1 cellular context compared by ENCODE assay signal in the genomic region with DNA sequence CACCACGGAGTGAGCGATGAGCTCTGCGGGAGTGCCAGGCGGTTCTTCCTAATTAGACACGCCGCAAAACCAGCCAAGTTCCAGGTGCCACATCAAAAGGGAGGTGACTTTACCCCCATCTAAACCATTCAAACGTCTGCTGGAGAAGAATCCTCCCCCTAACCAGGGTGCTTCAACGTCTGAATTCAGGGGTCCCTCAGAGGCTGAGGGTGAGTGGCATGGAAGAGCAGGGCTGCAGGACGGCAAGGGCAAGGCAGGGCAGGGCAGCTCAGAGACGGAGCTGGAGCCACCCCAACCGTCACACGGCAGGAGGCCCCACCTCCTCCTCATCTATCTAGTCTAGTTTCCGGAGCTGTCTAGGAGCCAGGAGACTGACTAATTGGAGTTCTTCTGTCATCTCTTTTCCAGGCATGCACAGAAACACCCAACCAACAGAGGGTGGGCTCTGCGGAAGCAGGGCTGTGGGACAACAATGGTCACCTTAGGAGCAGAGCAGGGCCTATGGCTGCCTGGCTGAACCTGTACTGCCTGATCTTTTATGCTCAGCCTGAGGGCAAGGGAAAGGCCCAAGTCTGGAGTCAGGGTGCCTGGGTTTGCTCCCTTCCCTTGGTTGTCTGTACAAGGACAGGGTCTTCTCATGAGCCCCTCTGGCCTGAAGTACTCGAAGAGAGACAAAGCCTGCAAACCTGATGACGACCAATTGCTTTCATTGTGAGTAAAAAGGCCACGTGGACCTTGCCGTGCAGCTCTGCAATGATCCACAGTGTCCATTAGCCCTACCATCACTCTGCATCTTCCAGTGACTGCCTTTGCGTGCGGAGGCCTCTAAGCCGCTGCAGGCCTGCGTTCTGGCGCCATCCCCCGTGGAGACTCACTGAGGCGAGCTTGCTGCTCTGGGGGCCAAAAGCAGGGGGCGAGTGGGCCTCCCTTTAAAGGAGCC.
TF ChIP-seq lines count a peak whose summit lies in the region.

No MANE protein-coding gene starts in this region.

TF ChIP-seq in K562, 482 proteins besides CTCF, POLR2A, EP300 and RAD21 (continued from another document and continues in another):
- TF ChIP-seq, protein P1, sequence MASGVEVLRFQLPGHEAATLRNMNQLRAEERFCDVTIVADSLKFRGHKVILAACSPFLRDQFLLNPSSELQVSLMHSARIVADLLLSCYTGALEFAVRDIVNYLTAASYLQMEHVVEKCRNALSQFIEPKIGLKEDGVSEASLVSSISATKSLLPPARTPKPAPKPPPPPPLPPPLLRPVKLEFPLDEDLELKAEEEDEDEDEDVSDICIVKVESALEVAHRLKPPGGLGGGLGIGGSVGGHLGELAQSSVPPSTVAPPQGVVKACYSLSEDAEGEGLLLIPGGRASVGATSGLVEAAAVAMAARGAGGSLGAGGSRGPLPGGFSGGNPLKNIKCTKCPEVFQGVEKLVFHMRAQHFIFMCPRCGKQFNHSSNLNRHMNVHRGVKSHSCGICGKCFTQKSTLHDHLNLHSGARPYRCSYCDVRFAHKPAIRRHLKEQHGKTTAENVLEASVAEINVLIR (CRISPR knock-in tag; IDR thresholded peaks at IDR 0.05) = no peak
- TF ChIP-seq ZNF79 (CRISPR knock-in tag; IDR thresholded peaks at IDR 0.05; ENCODE audit: low read depth) (no peak), TSC22D4 (tag; IDR thresholded peaks at IDR 0.05) (no peak), GABPB2 (CRISPR knock-in tag; conservative IDR thresholded peaks at IDR 0.05) (no peak), MYNN (IDR thresholded peaks at IDR 0.05) (peak; percentile 72; the same call in 1 of the 2 replicates), MYNN (CRISPR knock-in tag; IDR thresholded peaks at IDR 0.05) (no peak), ZNF146 (CRISPR knock-in tag; IDR thresholded peaks at IDR 0.05; ENCODE audit: unreplicated experiment) (no peak), U2AF1 (optimal IDR thresholded peaks at IDR 0.05; ENCODE audit: low read depth, low read length) (no peak), SIRT6 (IDR thresholded peaks at IDR 0.05; ENCODE audit: low read depth, low read length) (no peak), STAT5B (CRISPR knock-in tag; IDR thresholded peaks at IDR 0.05) (no peak), SAP30 (IDR thresholded peaks at IDR 0.05; ENCODE audit: borderline replicate concordance, insufficient read depth, low read depth, low read length, poor library complexity, severe bottlenecking) (peak; percentile 53), HNRNPLL (IDR thresholded peaks at IDR 0.05; ENCODE audit: low read depth, low read length, poor library complexity, severe bottlenecking) (no peak), CSDE1 (IDR thresholded peaks at IDR 0.05) (no peak), RCOR1 (IDR thresholded peaks at IDR 0.05; ENCODE audit: borderline replicate concordance in 1 of 2, low read depth in 2 of 2, low read length in 2 of 2) (peak in 1 of 2 experiments; percentile 57; a peak in 1 of 4 replicates), CHD2 (IDR thresholded peaks at IDR 0.05; ENCODE audit: low read depth, low read length) (no peak), ZKSCAN3 (CRISPR knock-in tag; IDR thresholded peaks at IDR 0.05) (no peak), RB1 (IDR thresholded peaks at IDR 0.05; ENCODE audit: low read depth) (no peak), OTX1 (CRISPR knock-in tag; IDR thresholded peaks at IDR 0.05) (no peak), RBM15 (IDR thresholded peaks at IDR 0.05; ENCODE audit: insufficient read depth, low read length) (no peak), NR2C2 (CRISPR knock-in tag; IDR thresholded peaks at IDR 0.05) (no peak), NR2C2 (tag; IDR thresholded peaks at IDR 0.05) (no peak), GABPA (tag; conservative IDR thresholded peaks at IDR 0.05; ENCODE audit: low read depth) (peak; percentile 54), NR4A1 (CRISPR knock-in tag; IDR thresholded peaks at IDR 0.05) (no peak), NR4A1 (tag; IDR thresholded peaks at IDR 0.05) (no peak), ZNF175 (CRISPR knock-in tag; IDR thresholded peaks at IDR 0.05; ENCODE audit: low read depth) (no peak), ZNF212 (CRISPR knock-in tag; IDR thresholded peaks at IDR 0.05) (no peak)
- TF ChIP-seq, protein P2, sequence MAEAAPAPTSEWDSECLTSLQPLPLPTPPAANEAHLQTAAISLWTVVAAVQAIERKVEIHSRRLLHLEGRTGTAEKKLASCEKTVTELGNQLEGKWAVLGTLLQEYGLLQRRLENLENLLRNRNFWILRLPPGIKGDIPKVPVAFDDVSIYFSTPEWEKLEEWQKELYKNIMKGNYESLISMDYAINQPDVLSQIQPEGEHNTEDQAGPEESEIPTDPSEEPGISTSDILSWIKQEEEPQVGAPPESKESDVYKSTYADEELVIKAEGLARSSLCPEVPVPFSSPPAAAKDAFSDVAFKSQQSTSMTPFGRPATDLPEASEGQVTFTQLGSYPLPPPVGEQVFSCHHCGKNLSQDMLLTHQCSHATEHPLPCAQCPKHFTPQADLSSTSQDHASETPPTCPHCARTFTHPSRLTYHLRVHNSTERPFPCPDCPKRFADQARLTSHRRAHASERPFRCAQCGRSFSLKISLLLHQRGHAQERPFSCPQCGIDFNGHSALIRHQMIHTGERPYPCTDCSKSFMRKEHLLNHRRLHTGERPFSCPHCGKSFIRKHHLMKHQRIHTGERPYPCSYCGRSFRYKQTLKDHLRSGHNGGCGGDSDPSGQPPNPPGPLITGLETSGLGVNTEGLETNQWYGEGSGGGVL (CRISPR knock-in tag; IDR thresholded peaks at IDR 0.05) = no peak
- TF ChIP-seq, protein P3, sequence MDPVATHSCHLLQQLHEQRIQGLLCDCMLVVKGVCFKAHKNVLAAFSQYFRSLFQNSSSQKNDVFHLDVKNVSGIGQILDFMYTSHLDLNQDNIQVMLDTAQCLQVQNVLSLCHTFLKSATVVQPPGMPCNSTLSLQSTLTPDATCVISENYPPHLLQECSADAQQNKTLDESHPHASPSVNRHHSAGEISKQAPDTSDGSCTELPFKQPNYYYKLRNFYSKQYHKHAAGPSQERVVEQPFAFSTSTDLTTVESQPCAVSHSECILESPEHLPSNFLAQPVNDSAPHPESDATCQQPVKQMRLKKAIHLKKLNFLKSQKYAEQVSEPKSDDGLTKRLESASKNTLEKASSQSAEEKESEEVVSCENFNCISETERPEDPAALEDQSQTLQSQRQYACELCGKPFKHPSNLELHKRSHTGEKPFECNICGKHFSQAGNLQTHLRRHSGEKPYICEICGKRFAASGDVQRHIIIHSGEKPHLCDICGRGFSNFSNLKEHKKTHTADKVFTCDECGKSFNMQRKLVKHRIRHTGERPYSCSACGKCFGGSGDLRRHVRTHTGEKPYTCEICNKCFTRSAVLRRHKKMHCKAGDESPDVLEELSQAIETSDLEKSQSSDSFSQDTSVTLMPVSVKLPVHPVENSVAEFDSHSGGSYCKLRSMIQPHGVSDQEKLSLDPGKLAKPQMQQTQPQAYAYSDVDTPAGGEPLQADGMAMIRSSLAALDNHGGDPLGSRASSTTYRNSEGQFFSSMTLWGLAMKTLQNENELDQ (CRISPR knock-in tag; IDR thresholded peaks at IDR 0.05; ENCODE audit: borderline replicate concordance) = no peak
- TF ChIP-seq, protein P4, sequence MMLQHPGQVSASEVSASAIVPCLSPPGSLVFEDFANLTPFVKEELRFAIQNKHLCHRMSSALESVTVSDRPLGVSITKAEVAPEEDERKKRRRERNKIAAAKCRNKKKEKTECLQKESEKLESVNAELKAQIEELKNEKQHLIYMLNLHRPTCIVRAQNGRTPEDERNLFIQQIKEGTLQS (IDR thresholded peaks at IDR 0.05) = no peak
- TF ChIP-seq, protein P4 (CRISPR knock-in tag; conservative IDR thresholded peaks at IDR 0.05) = no peak
- TF ChIP-seq, protein P5, sequence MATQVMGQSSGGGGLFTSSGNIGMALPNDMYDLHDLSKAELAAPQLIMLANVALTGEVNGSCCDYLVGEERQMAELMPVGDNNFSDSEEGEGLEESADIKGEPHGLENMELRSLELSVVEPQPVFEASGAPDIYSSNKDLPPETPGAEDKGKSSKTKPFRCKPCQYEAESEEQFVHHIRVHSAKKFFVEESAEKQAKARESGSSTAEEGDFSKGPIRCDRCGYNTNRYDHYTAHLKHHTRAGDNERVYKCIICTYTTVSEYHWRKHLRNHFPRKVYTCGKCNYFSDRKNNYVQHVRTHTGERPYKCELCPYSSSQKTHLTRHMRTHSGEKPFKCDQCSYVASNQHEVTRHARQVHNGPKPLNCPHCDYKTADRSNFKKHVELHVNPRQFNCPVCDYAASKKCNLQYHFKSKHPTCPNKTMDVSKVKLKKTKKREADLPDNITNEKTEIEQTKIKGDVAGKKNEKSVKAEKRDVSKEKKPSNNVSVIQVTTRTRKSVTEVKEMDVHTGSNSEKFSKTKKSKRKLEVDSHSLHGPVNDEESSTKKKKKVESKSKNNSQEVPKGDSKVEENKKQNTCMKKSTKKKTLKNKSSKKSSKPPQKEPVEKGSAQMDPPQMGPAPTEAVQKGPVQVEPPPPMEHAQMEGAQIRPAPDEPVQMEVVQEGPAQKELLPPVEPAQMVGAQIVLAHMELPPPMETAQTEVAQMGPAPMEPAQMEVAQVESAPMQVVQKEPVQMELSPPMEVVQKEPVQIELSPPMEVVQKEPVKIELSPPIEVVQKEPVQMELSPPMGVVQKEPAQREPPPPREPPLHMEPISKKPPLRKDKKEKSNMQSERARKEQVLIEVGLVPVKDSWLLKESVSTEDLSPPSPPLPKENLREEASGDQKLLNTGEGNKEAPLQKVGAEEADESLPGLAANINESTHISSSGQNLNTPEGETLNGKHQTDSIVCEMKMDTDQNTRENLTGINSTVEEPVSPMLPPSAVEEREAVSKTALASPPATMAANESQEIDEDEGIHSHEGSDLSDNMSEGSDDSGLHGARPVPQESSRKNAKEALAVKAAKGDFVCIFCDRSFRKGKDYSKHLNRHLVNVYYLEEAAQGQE (CRISPR knock-in tag; IDR thresholded peaks at IDR 0.05; ENCODE audit: low read depth) = no peak
- TF ChIP-seq, protein P6, sequence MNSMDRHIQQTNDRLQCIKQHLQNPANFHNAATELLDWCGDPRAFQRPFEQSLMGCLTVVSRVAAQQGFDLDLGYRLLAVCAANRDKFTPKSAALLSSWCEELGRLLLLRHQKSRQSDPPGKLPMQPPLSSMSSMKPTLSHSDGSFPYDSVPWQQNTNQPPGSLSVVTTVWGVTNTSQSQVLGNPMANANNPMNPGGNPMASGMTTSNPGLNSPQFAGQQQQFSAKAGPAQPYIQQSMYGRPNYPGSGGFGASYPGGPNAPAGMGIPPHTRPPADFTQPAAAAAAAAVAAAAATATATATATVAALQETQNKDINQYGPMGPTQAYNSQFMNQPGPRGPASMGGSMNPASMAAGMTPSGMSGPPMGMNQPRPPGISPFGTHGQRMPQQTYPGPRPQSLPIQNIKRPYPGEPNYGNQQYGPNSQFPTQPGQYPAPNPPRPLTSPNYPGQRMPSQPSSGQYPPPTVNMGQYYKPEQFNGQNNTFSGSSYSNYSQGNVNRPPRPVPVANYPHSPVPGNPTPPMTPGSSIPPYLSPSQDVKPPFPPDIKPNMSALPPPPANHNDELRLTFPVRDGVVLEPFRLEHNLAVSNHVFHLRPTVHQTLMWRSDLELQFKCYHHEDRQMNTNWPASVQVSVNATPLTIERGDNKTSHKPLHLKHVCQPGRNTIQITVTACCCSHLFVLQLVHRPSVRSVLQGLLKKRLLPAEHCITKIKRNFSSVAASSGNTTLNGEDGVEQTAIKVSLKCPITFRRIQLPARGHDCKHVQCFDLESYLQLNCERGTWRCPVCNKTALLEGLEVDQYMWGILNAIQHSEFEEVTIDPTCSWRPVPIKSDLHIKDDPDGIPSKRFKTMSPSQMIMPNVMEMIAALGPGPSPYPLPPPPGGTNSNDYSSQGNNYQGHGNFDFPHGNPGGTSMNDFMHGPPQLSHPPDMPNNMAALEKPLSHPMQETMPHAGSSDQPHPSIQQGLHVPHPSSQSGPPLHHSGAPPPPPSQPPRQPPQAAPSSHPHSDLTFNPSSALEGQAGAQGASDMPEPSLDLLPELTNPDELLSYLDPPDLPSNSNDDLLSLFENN (IDR thresholded peaks at IDR 0.05; ENCODE audit: low read depth in 2 of 2, low read length in 2 of 2) = no peak
- TF ChIP-seq, protein P7, sequence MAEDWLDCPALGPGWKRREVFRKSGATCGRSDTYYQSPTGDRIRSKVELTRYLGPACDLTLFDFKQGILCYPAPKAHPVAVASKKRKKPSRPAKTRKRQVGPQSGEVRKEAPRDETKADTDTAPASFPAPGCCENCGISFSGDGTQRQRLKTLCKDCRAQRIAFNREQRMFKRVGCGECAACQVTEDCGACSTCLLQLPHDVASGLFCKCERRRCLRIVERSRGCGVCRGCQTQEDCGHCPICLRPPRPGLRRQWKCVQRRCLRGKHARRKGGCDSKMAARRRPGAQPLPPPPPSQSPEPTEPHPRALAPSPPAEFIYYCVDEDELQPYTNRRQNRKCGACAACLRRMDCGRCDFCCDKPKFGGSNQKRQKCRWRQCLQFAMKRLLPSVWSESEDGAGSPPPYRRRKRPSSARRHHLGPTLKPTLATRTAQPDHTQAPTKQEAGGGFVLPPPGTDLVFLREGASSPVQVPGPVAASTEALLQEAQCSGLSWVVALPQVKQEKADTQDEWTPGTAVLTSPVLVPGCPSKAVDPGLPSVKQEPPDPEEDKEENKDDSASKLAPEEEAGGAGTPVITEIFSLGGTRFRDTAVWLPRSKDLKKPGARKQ (CRISPR knock-in tag; IDR thresholded peaks at IDR 0.05) = no peak
- TF ChIP-seq, protein P8, sequence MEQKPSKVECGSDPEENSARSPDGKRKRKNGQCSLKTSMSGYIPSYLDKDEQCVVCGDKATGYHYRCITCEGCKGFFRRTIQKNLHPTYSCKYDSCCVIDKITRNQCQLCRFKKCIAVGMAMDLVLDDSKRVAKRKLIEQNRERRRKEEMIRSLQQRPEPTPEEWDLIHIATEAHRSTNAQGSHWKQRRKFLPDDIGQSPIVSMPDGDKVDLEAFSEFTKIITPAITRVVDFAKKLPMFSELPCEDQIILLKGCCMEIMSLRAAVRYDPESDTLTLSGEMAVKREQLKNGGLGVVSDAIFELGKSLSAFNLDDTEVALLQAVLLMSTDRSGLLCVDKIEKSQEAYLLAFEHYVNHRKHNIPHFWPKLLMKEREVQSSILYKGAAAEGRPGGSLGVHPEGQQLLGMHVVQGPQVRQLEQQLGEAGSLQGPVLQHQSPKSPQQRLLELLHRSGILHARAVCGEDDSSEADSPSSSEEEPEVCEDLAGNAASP (IDR thresholded peaks at IDR 0.05) = no peak
- TF ChIP-seq, protein P9, sequence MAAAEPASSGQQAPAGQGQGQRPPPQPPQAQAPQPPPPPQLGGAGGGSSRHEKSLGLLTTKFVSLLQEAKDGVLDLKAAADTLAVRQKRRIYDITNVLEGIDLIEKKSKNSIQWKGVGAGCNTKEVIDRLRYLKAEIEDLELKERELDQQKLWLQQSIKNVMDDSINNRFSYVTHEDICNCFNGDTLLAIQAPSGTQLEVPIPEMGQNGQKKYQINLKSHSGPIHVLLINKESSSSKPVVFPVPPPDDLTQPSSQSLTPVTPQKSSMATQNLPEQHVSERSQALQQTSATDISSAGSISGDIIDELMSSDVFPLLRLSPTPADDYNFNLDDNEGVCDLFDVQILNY (CRISPR knock-in tag; IDR thresholded peaks at IDR 0.05) = no peak
